In the genomic region with DNA sequence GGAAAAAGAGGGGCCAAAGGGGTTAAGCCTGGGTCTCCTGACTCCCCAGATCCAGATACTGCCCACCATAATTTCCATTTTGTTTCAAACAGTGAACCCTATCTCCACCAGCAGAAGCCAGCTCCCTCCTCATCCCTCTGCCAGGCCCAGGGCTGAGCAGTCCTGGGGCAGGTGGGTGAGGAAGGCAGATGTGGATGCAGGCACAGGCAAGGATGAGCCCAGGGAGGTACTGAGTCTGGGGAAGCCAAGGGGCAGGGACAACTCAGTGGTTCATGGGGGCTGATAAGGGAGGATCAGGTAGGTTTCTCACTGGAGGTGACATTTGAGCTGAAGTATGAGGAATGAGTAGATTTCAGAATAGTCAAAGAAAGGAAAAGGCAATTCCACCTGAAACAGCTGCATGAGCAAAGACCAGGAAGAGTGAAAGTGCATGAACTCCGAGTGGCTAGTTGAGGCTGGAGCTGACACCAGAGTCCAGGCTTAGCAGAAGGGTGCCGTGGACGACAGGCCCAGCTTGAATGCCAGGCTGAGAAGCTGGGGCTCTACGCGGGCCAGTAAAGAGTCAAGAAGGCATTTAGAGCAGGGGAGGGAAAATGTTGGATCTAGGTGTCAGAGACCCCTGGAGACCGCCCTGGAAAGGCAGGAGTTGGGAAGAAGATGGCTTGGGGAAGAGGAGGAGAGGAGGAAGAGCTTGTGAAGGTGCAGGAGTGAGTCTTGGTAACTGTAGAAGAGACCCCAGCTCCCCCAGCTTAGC, we compare ENCODE assay signal across 8 cellular contexts. TPM values are rescaled to one million over a fixed set of nuclear protein-coding genes. Genes with fewer than 3 reads are reported as not detected.
DNase-seq lines count a peak whose midpoint lies in the region; ATAC-seq, FAIRE-seq and TF ChIP-seq lines count a peak whose summit lies in the region.

No MANE protein-coding gene starts in this region.

- WGBS in A549 (ENCODE audit: missing lambda C conversion rate) = 18% methylated on average over 6 of the region's 6 CpGs

- peak overlapping the region; percentile 100 for H3K4me2 ChIP-seq in A549
- H3K4me2 ChIP-seq in HCT116 (ENCODE audit: low read length) = peak overlapping the region; percentile 97

- DNase-seq in A549 (ENCODE audit: low read depth in 1 of 2, low spot score in 1 of 2) = no peak
- no peak for DNase-seq in HCT116 (ENCODE audit: low read depth, low spot score)
- no peak for DNase-seq in breast epithelium (ENCODE audit: low spot score in 2 of 2)
- DNase-seq in AML-193 (lab: John Stamatoyannopoulos, UW) = no peak
- no peak for DNase-seq in EL
- DNase-seq in HK-2 (ENCODE audit: unreplicated experiment) = no peak
- no peak for DNase-seq in stimulated activated CD4-positive, alpha-beta T cell treated with anti-CD3 and anti-CD28 coated beads, Interleukin-12 subunit alpha, Interleukin-12 subunit beta, amount 100 ng/mL, for 4 hours

- H3K4me3 ChIP-seq in A549 = peak overlapping the region; percentile 77
- peak overlapping the region; percentile 70 to 72 for H3K4me3 ChIP-seq in HCT116 (replicated peaks in 1 of 2; ENCODE audit: low read depth in 1 of 2, low read length in 2 of 2)
- peak overlapping the region; percentile 77 to 93 (median 83) for H3K4me3 ChIP-seq in breast epithelium
- H3K4me3 ChIP-seq in mononuclear cell (ENCODE audit: low read length) = peak overlapping the region; percentile 81

- POLR2A ChIA-PET in A549 (lab: Yijun Ruan, JAX) (interaction anchor here (0.6 to 5.6 kb wide), 7 partner anchors 9 to 166 kb away, joined by 3 to 56 read pairs (median 8); partner anchors contain the start of genes CIC, ERF and GSK3A), HCT116 (lab: Charles Lee) (interaction anchor here (0.7 to 2.5 kb wide), 7 partner anchors 10 to 36 kb away, joined by 3 to 19 read pairs (median 4); partner anchors contain the start of genes CIC, ERF, PAFAH1B3 and PRR19)

- H2AFZ ChIP-seq in HCT116 (ENCODE audit: low read depth, low read length, poor library complexity, severe bottlenecking) = no peak overlapping the region

- peak; percentile 74 for FAIRE-seq in A549 (lab: Jason Lieb, UNC)

- no peak for TF ChIP-seq POLR2A in A549 (IDR thresholded peaks at IDR 0.05; ENCODE audit: low read length)
- no peak for TF ChIP-seq POLR2A in HCT116 (IDR thresholded peaks at IDR 0.05; ENCODE audit: borderline replicate concordance, extremely low read depth, insufficient read depth, insufficient read length)
- TF ChIP-seq POLR2A in breast epithelium (IDR thresholded peaks at IDR 0.05) = no peak

- H3K27me3 ChIP-seq in HCT116 (ENCODE audit: insufficient read depth, low read length) (no peaks in the 10 kb centered on the region), breast epithelium (no peaks in the 10 kb centered on the region), mononuclear cell (ENCODE audit: insufficient read depth, low read length) (no peaks in the 10 kb centered on the region)

- intact Hi-C loops in HCT116 (cut with micrococcal nuclease) (loop anchor here (1.0 kb wide), 1 partner anchor 33 kb away; no protein-coding TSS in a partner anchor), breast epithelium (cut with DNase I; ENCODE audit: low total_unique reads) (no loop called here)

- BruUV-seq in HCT116 (replicated peaks; lab: Mats Ljungman, UMichigan) = no TSS peak

- peak in 1 of 2 experiments; percentile 4; a peak in 3 of 6 replicates for ATAC-seq in A549
- ATAC-seq in HCT116 = no peak

- H4K20me1 ChIP-seq in HCT116 (ENCODE audit: insufficient read depth) = no peaks in the 10 kb centered on the region

- no peak for TF ChIP-seq EP300 in A549 (IDR thresholded peaks at IDR 0.05)

- H3K4me1 ChIP-seq in A549 (peaks cover 48% of the 10 kb centered on the region), HCT116 (ENCODE audit: control insufficient read depth in 1 of 2, insufficient read depth in 2 of 2, low read length in 2 of 2) (peaks cover 43 to 59% of the 10 kb centered on the region in 2 experiments), breast epithelium (peaks cover 14 to 46% of the 10 kb centered on the region in 2 donors), mononuclear cell (ENCODE audit: insufficient read depth, low read length) (peaks cover 66% of the 10 kb centered on the region)

- CTCF ChIA-PET in A549 (lab: Yijun Ruan, JAX) = interaction anchor here (0.6 to 14.6 kb wide), 37 partner anchors 8 to 1543 kb away, joined by 3 to 373 read pairs (median 4); partner anchors contain the start of genes CIC, ERF, GSK3A and PAFAH1B3
- CTCF ChIA-PET in HCT116 (lab: Charles Lee) = interaction anchor here (0.8 to 4.8 kb wide), 9 partner anchors 9 to 147 kb away, joined by 3 to 63 read pairs (median 7); partner anchors contain the start of genes GSK3A and PAFAH1B3

- no peak for TF ChIP-seq CTCF in A549 (IDR thresholded peaks at IDR 0.05)
- no peak for TF ChIP-seq CTCF in HCT116 (IDR thresholded peaks at IDR 0.05 in 2 of 3, conservative IDR thresholded peaks at IDR 0.05 in 1 of 3; ENCODE audit: borderline replicate concordance in 1 of 3, insufficient read depth in 1 of 3, low read depth in 2 of 3, low read length in 2 of 3)
- no peak for TF ChIP-seq CTCF in breast epithelium (IDR thresholded peaks at IDR 0.05)

- H3K27ac ChIP-seq in A549 (peak overlapping the region; percentile 94 to 98), HCT116 (ENCODE audit: low read depth, low read length) (peak overlapping the region; percentile 94), breast epithelium (peak overlapping the region; percentile 97 to 100)

- no peaks in the 10 kb centered on the region for H3K9me2 ChIP-seq in HCT116 (ENCODE audit: insufficient read depth)

- no peaks in the 10 kb centered on the region; the same call in 1 of the 2 replicates for H3K79me2 ChIP-seq in HCT116 (ENCODE audit: insufficient read depth, low read length)

- no peaks in the 10 kb centered on the region for H3K9me3 ChIP-seq in A549
- no peaks in the 10 kb centered on the region for H3K9me3 ChIP-seq in HCT116 (ENCODE audit: control insufficient read depth in 1 of 2, insufficient read depth in 1 of 2, low read depth in 1 of 2, low read length in 2 of 2)
- H3K9me3 ChIP-seq in breast epithelium = no peaks in the 10 kb centered on the region
- no peaks in the 10 kb centered on the region for H3K9me3 ChIP-seq in mononuclear cell (ENCODE audit: low read depth, low read length)

- peaks cover 3 to 4% of the 10 kb centered on the region in 2 experiments; a peak in 2 of 4 replicates for H3K36me3 ChIP-seq in HCT116 (ENCODE audit: control insufficient read depth in 1 of 2, insufficient read depth in 2 of 2, low read length in 2 of 2)
- no peaks in the 10 kb centered on the region for H3K36me3 ChIP-seq in breast epithelium

- TF ChIP-seq RAD21 in A549 (conservative IDR thresholded peaks at IDR 0.05 in 1 of 2, IDR thresholded peaks at IDR 0.05 in 1 of 2) = no peak
- no peak for TF ChIP-seq RAD21 in HCT116 (IDR thresholded peaks at IDR 0.05; ENCODE audit: low read depth)

- RAD21 ChIA-PET in HCT116 (lab: Charles Lee; ENCODE audit: low non-redundant PET in 1 of 2, low total read pairs in 2 of 2, uncharacterized antibody in 2 of 2, unreplicated experiment in 2 of 2) = interaction anchor here (0.8 to 1.9 kb wide), 5 partner anchors 32 to 37 kb away, joined by 4 to 9 read pairs (median 6); partner anchors contain the start of gene GSK3A (in 1 of the 2)

- H3K9ac ChIP-seq in HCT116 (ENCODE audit: low read length) = peak overlapping the region; percentile 86

RNA-seq across cellular contexts. Expression of gene CIC, which starts 10.3 kb away (rescaled TPM):
- 7.2 and 7.7 TPM in 2 replicates for polyA plus RNA-seq in A549 (2011; rRNA removed)
- 26.8 and 35.8 TPM in 2 replicates for polyA plus RNA-seq in A549 (2012; cell fraction: cytosol; rRNA removed)
- polyA plus RNA-seq in A549 (2012; cell fraction: nucleus; rRNA removed) = 69.9 and 100.0 TPM in 2 replicates
- polyA plus RNA-seq in A549 (2017; fragmentation: RNase III; extraction: RNeasy Plus Mini Kit Qiagen cat#74134 plus additional on column Dnase treatment) = 46.8 to 56.4 TPM (median 53.1 TPM) in 3 replicates
- 7.0 and 11.0 TPM in 2 replicates for polyA minus RNA-seq in A549 (2011; rRNA and poly(A)+ RNA removed)
- 52.0 TPM for total RNA-seq in HCT116 (2021; ENCODE audit: unreplicated experiment)
- 43.4 and 44.2 TPM in 2 replicates for polyA plus RNA-seq in HCT116 (2012)
- 10 to 100 TPM; 20.2 to 25.6 (median 24.9) TPM for total RNA-seq in breast epithelium
- total RNA-seq in mononuclear cell = 36.0 TPM

RNA-seq across cellular contexts. Expression of gene PRR19, which starts 22.6 kb away (rescaled TPM):
- polyA plus RNA-seq in A549 (2011; rRNA removed) (1.1 and 1.3 TPM in 2 replicates), A549 (2017; fragmentation: RNase III; extraction: RNeasy Plus Mini Kit Qiagen cat#74134 plus additional on column Dnase treatment) (3.4 to 4.5 TPM (median 4.2 TPM) in 3 replicates)
- polyA plus RNA-seq in A549 (2012; cell fraction: cytosol; rRNA removed) = 2.7 and 3.7 TPM in 2 replicates
- 3.5 and 5.2 TPM in 2 replicates for polyA plus RNA-seq in A549 (2012; cell fraction: nucleus; rRNA removed)
- 0.50 and 1.2 TPM in 2 replicates for polyA minus RNA-seq in A549 (2011; rRNA and poly(A)+ RNA removed)
- total RNA-seq in HCT116 (2021; ENCODE audit: unreplicated experiment) (0.93 TPM), breast epithelium (1 to 10 TPM in 1 of 3 donors, under 1 TPM in 2; 0.33 to 2.6 (median 0.48) TPM), mononuclear cell (not detected)
- 0.77 and 1.1 TPM in 2 replicates for polyA plus RNA-seq in HCT116 (2012)

RNA-seq across cellular contexts. Expression of gene PAFAH1B3, which starts 23.1 kb away (rescaled TPM):
- polyA plus RNA-seq in A549 (2011; rRNA removed) (79.7 and 101 TPM in 2 replicates), A549 (2017; fragmentation: RNase III; extraction: RNeasy Plus Mini Kit Qiagen cat#74134 plus additional on column Dnase treatment) (135 to 151 TPM (median 144 TPM) in 3 replicates)
- polyA plus RNA-seq in A549 (2012; cell fraction: cytosol; rRNA removed) = 268 and 299 TPM in 2 replicates
- polyA plus RNA-seq in A549 (2012; cell fraction: nucleus; rRNA removed) = 241 and 275 TPM in 2 replicates
- 179 and 227 TPM in 2 replicates for polyA minus RNA-seq in A549 (2011; rRNA and poly(A)+ RNA removed)
- total RNA-seq in HCT116 (2021; ENCODE audit: unreplicated experiment) (110 TPM), breast epithelium (10 to 100 TPM in 2 of 3 donors, 1 to 10 TPM in 1; 7.5 to 32.4 (median 28.5) TPM), mononuclear cell (8.7 TPM)
- 130 TPM in 2 replicates for polyA plus RNA-seq in HCT116 (2012)

RNA-seq across cellular contexts. Expression of gene ERF, which starts 24.4 kb away (rescaled TPM):
- polyA plus RNA-seq in A549 (2011; rRNA removed) = 71.9 and 103 TPM in 2 replicates
- polyA plus RNA-seq in A549 (2012; cell fraction: cytosol; rRNA removed) = 115 and 150 TPM in 2 replicates
- polyA plus RNA-seq in A549 (2012; cell fraction: nucleus; rRNA removed) = 307 and 352 TPM in 2 replicates
- polyA plus RNA-seq in A549 (2017; fragmentation: RNase III; extraction: RNeasy Plus Mini Kit Qiagen cat#74134 plus additional on column Dnase treatment) = 107 to 123 TPM (median 120 TPM) in 3 replicates
- 113 and 120 TPM in 2 replicates for polyA minus RNA-seq in A549 (2011; rRNA and poly(A)+ RNA removed)
- total RNA-seq in HCT116 (2021; ENCODE audit: unreplicated experiment) = 96.1 TPM
- 55.7 and 62.1 TPM in 2 replicates for polyA plus RNA-seq in HCT116 (2012)
- 10 to 100 TPM; 11.4 to 38.6 (median 24.3) TPM for total RNA-seq in breast epithelium
- total RNA-seq in mononuclear cell = 35.2 TPM

RNA-seq across cellular contexts. Expression of gene TMEM145, which starts 33.8 kb away (rescaled TPM):
- polyA plus RNA-seq in A549 (2011; rRNA removed) (0.71 and 1.8 TPM in 2 replicates), A549 (2017; fragmentation: RNase III; extraction: RNeasy Plus Mini Kit Qiagen cat#74134 plus additional on column Dnase treatment) (3.6 to 5.1 TPM (median 4.3 TPM) in 3 replicates)
- polyA plus RNA-seq in A549 (2012; cell fraction: cytosol; rRNA removed) = 2.9 and 3.8 TPM in 2 replicates
- polyA plus RNA-seq in A549 (2012; cell fraction: nucleus; rRNA removed) = 13.7 and 18.2 TPM in 2 replicates
- polyA minus RNA-seq in A549 (2011; rRNA and poly(A)+ RNA removed) = 6.3 and 6.9 TPM in 2 replicates
- total RNA-seq in HCT116 (2021; ENCODE audit: unreplicated experiment) (7.2 TPM), breast epithelium (under 1 TPM in 2 of 3 donors, not detected in 1; 0.33 to 0.59 TPM), mononuclear cell (not detected)
- 10.0 and 11.7 TPM in 2 replicates for polyA plus RNA-seq in HCT116 (2012)
